ENCODE assay signal across 8 cellular contexts in genomic region chr2:35973132-35973736, GRCh38.
DNase-seq lines count a peak whose midpoint lies in the region; ATAC-seq and TF ChIP-seq lines count a peak whose summit lies in the region.

No MANE protein-coding gene starts in this region.

- in situ Hi-C loops in ACHN (cut with HindIII; ENCODE audit: low pct_ligation_motif_present, low pct_unique_long_range_greater_than_20kb, low sequenced_read_pairs): no loop called here

- intact Hi-C loops in esophagus squamous epithelium (cut with DNase I): no loop called here

- 13 to 36% methylated on average over 1 of the region's 1 CpG for WGBS in esophagus squamous epithelium, 2 donors

- no peak overlapping the region for H3K27ac ChIP-seq in esophagus squamous epithelium
- no peak overlapping the region for H3K27ac ChIP-seq in effector memory CD4-positive, alpha-beta T cell (ENCODE audit: insufficient read depth, low read length, poor library complexity, severe bottlenecking)

- H3K4me3 ChIP-seq in esophagus squamous epithelium: no peak overlapping the region
- no peak overlapping the region for H3K4me3 ChIP-seq in effector memory CD4-positive, alpha-beta T cell (ENCODE audit: insufficient read depth, low read depth, low read length, poor library complexity, severe bottlenecking)

- H3K4me1 ChIP-seq in esophagus squamous epithelium: no peaks in the 10 kb centered on the region
- no peaks in the 10 kb centered on the region for H3K4me1 ChIP-seq in effector memory CD4-positive, alpha-beta T cell (ENCODE audit: control insufficient read depth, insufficient read depth, low read length, poor library complexity, severe bottlenecking)

- no peaks in the 10 kb centered on the region for H3K9me3 ChIP-seq in esophagus squamous epithelium
- no peaks in the 10 kb centered on the region for H3K9me3 ChIP-seq in effector memory CD4-positive, alpha-beta T cell (ENCODE audit: control insufficient read depth, low read length)

- peak; percentile 65 for DNase-seq in ACHN
- peak; percentile 41 for DNase-seq in NCI-H526 treated with DMSO at 0.1 percent for 48 hours (lab: John Stamatoyannopoulos, UW)
- no peak for DNase-seq in esophagus squamous epithelium (lab: John Stamatoyannopoulos, UW)
- peak; percentile 45 for DNase-seq in renal cortical epithelial cell (ENCODE audit: low read depth)
- no peak for DNase-seq in effector memory CD4-positive, alpha-beta T cell
- DNase-seq in GM19238 (ENCODE audit: insufficient read length, low spot score): no peak

- no peak for TF ChIP-seq POLR2A in esophagus squamous epithelium (IDR thresholded peaks at IDR 0.05)

- peak; percentile 86 for ATAC-seq in HG02623 (IDR thresholded peaks at IDR 0.05; ENCODE audit: unreplicated experiment)

- H3K27me3 ChIP-seq in esophagus squamous epithelium: no peaks in the 10 kb centered on the region
- H3K27me3 ChIP-seq in effector memory CD4-positive, alpha-beta T cell (replicated peaks; ENCODE audit: control insufficient read depth, insufficient read depth, low read length, poor library complexity, severe bottlenecking): no peaks in the 10 kb centered on the region

- no peaks in the 10 kb centered on the region for H3K36me3 ChIP-seq in esophagus squamous epithelium
- no peaks in the 10 kb centered on the region for H3K36me3 ChIP-seq in effector memory CD4-positive, alpha-beta T cell (ENCODE audit: control insufficient read depth, insufficient read depth, low read length)

- TF ChIP-seq CTCF in GM12873 (IDR thresholded peaks at IDR 0.05; ENCODE audit: insufficient read depth, low read depth, low read length, missing control alignments) (peak; percentile 70), esophagus squamous epithelium (IDR thresholded peaks at IDR 0.05) (peak in 5 of 6 experiments; percentile 25 to 59 (median 40))

Comparison
In these comparisons a context has a peak if more than half of its experiments do, and no peak if none do; other contexts are left out.
1. DNase-seq: peak in ACHN (single experiment), NCI-H526 treated with DMSO at 0.1 percent for 48 hours (single experiment) and renal cortical epithelial cell (single experiment); none in esophagus squamous epithelium (single experiment), effector memory CD4-positive, alpha-beta T cell (0 of 3) and GM19238 (single experiment).